ENCODE assay signal across 14 cellular contexts in the genomic region with DNA sequence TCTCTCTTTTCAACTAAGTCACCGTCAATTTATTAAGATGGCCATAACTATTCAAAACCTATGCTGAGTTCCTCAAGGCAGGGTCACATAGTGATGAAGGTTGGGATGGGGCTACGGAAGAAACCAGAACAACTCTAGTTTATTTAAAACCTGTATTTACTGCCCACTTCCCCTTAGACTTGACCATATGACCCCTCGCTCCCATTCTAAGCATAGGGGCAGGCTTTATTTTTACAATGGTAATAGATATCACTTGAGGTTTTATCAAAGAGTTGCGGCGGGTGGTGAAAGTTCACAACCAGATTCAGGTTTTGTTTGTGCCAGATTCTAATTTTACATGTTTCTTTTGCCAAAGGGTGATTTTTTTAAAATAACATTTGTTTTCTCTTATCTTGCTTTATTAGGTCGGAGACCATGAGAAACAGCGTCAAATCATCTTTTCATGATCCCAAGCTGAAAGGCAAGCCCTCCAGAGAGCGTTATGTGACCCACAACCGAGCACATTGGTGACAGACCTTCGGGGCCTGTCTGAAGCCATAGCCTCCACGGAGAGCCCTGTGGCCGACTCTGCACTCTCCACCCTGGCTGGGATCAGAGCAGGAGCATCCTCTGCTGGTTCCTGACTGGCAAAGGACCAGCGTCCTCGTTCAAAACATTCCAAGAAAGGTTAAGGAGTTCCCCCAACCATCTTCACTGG. TPM values are rescaled to one million over a fixed set of nuclear protein-coding genes. Genes with fewer than 3 reads are reported as not detected.
DNase-seq lines count a peak whose midpoint lies in the region; ATAC-seq, FAIRE-seq and TF ChIP-seq lines count a peak whose summit lies in the region.
"Had no signal": no experiment of that assay in that cellular context is flagged by ENCODE, and none has a peak within 500 bp of the region (broad histone marks: within the 10 kb centered on the region; RNA-seq: fewer than 3 reads in every experiment).

No MANE protein-coding gene starts in this region.

- DNase-seq in MG63 (no peak), MCF 10A (ENCODE audit: unreplicated experiment) (no peak), kidney (no peak), tibial artery (no peak), GM10266 (ENCODE audit: extremely low spot score) (no peak), NCI-H187 treated with DMSO at 0.1 percent for 48 hours (lab: John Stamatoyannopoulos, UW) (no peak)
- DNase-seq: CD4-positive, alpha-beta memory T cell; dorsolateral prefrontal cortex; NCI-H2227 treated with DMSO at 0.1 percent for 48 hours; sigmoid colon; uterus had no signal

- no peak overlapping the region for H3K9ac ChIP-seq in kidney (ENCODE audit: low read length in 2 of 2)

- no peak for ATAC-seq in HG03565 (IDR thresholded peaks at IDR 0.05; ENCODE audit: unreplicated experiment)
- ATAC-seq: K562 had no signal

- H3K9me3 ChIP-seq in MG63 (no peaks in the 10 kb centered on the region), kidney (ENCODE audit: control insufficient read depth in 1 of 2, low read length in 2 of 2) (no peaks in the 10 kb centered on the region), tibial artery (no peaks in the 10 kb centered on the region)
- H3K9me3 ChIP-seq: sigmoid colon, uterus had no signal

- peaks cover 59% of the 10 kb centered on the region for H3K36me3 ChIP-seq in MG63
- no peaks in the 10 kb centered on the region for H3K36me3 ChIP-seq in kidney (ENCODE audit: control insufficient read depth in 1 of 2, insufficient read depth in 2 of 2, low read length in 2 of 2)
- H3K36me3 ChIP-seq in tibial artery = no peaks in the 10 kb centered on the region
- H3K36me3 ChIP-seq: sigmoid colon, uterus had no signal

- TF ChIP-seq CTCF in MCF 10A (IDR thresholded peaks at IDR 0.05; ENCODE audit: unreplicated experiment) = no peak
- no peak for TF ChIP-seq CTCF in kidney (IDR thresholded peaks at IDR 0.05; ENCODE audit: borderline replicate concordance, extremely low read depth, insufficient read depth)
- TF ChIP-seq CTCF in tibial artery (IDR thresholded peaks at IDR 0.05) = no peak
- TF ChIP-seq CTCF in GM10266 (IDR thresholded peaks at IDR 0.05; ENCODE audit: control insufficient read depth, insufficient read depth, low read depth, missing control alignments) = no peak

- H3K36me3 Mint-ChIP-seq in MCF 10A (ENCODE audit: insufficient read depth, unreplicated experiment) = peaks cover 33% of the 10 kb centered on the region
- H3K36me3 Mint-ChIP-seq: CD4-positive, alpha-beta memory T cell had no signal

- H3K4me1 ChIP-seq in kidney (ENCODE audit: control insufficient read depth in 1 of 2, insufficient read depth in 1 of 2, low read depth in 1 of 2, low read length in 2 of 2) = peaks cover 0 to 19% of the 10 kb centered on the region in 2 donors
- peaks cover 0 to 72% (median 52%) of the 10 kb centered on the region in 4 donors for H3K4me1 ChIP-seq in tibial artery
- H3K4me1 ChIP-seq: uterus had no signal

- H3K27ac Mint-ChIP-seq in MCF 10A (ENCODE audit: low read depth, unreplicated experiment) = peak overlapping the region; percentile 95
- H3K27ac Mint-ChIP-seq: activated T-helper 2 cell treated with anti-CD3 and anti-CD28 coated beads, Interferon-gamma antibody, Interleukin-2, Interleukin-4, amounts not matched to agents 10 μg/mL and 5 μg/mL and 100 μg/mL, durations not matched to agents 14 hours and 24 hours and 36 hours; CD4-positive, alpha-beta memory T cell had no signal

- H3K4me3 ChIP-seq in MG63 (peak overlapping the region; percentile 3; the same call in 1 of the 2 replicates), kidney (ENCODE audit: low read length in 2 of 2) (peak overlapping the region; percentile 32 to 33), tibial artery (peak overlapping the region; percentile 17 to 33)
- H3K4me3 ChIP-seq: K562, sigmoid colon, uterus had no signal

- intact Hi-C loops in MCF 10A (cut with micrococcal nuclease) (no loop called here), kidney (cut with DNase I) (no loop called here), tibial artery (cut with DNase I; ENCODE audit: low total_unique reads) (no loop called here)

- H3K9me3 Mint-ChIP-seq in MCF 10A (ENCODE audit: unreplicated experiment) = no peaks in the 10 kb centered on the region
- H3K9me3 Mint-ChIP-seq: activated T-helper 2 cell treated with anti-CD3 and anti-CD28 coated beads, Interferon-gamma antibody, Interleukin-2, Interleukin-4, amounts not matched to agents 10 μg/mL and 5 μg/mL and 100 μg/mL, durations not matched to agents 14 hours and 24 hours and 36 hours; CD4-positive, alpha-beta memory T cell had no signal

- no peaks in the 10 kb centered on the region for H3K27me3 ChIP-seq in MG63
- no peaks in the 10 kb centered on the region for H3K27me3 ChIP-seq in tibial artery
- H3K27me3 ChIP-seq: sigmoid colon, uterus had no signal

- peak overlapping the region; percentile 62 for H3K4me3 Mint-ChIP-seq in MCF 10A (ENCODE audit: unreplicated experiment)

- H3K27ac ChIP-seq in kidney (ENCODE audit: low read depth in 2 of 2, low read length in 2 of 2) = peak overlapping the region in 1 of 2 donors; percentile 18
- peak overlapping the region; percentile 76 for H3K27ac ChIP-seq in tibial artery
- H3K27ac ChIP-seq: sigmoid colon, uterus had no signal

- TSS peak; percentile 72 for BruUV-seq in MCF 10A (replicated peaks; lab: Mats Ljungman, UMichigan)

- no peak for FAIRE-seq in kidney (lab: Jason Lieb, UNC)

- CTCF ChIA-PET in MCF 10A (lab: Yijun Ruan, JAX) = interaction anchor here (0.6 to 7.3 kb wide), 3 partner anchors 187 to 640 kb away, joined by 3 to 197 read pairs (median 5); no protein-coding TSS in a partner anchor

- H3K4me1 Mint-ChIP-seq in MCF 10A (ENCODE audit: insufficient read depth, unreplicated experiment) = peaks cover 58% of the 10 kb centered on the region

- H3K27me3 Mint-ChIP-seq in MCF 10A (ENCODE audit: insufficient read depth, unreplicated experiment) = no peaks in the 10 kb centered on the region

- POLR2A ChIA-PET in MCF 10A (lab: Yijun Ruan, JAX) = interaction anchor here (0.9 to 21.2 kb wide), 7 partner anchors 8 to 298 kb away, joined by 3 to 371 read pairs (median 5); no protein-coding TSS in a partner anchor

RNA-seq across cellular contexts. Expression of a gene that starts 5.5 kb away (rescaled TPM):
- total RNA-seq in MG63 (2014; rRNA removed; shearing (Covaris generic); ENCODE audit: low replicate concordance) = 23.2 and 26.8 TPM in 2 replicates
- 1.2 and 2.7 TPM in 2 replicates for total RNA-seq in MCF 10A (2022)
- 16.6 TPM for total RNA-seq in kidney
- polyA plus RNA-seq in kidney (ENCODE audit: insufficient read depth, low read depth, low replicate concordance) = 3.4 TPM
- total RNA-seq: K562 had no signal
- polyA plus RNA-seq: CD4-positive, alpha-beta memory T cell had no signal
